In the genomic region with DNA sequence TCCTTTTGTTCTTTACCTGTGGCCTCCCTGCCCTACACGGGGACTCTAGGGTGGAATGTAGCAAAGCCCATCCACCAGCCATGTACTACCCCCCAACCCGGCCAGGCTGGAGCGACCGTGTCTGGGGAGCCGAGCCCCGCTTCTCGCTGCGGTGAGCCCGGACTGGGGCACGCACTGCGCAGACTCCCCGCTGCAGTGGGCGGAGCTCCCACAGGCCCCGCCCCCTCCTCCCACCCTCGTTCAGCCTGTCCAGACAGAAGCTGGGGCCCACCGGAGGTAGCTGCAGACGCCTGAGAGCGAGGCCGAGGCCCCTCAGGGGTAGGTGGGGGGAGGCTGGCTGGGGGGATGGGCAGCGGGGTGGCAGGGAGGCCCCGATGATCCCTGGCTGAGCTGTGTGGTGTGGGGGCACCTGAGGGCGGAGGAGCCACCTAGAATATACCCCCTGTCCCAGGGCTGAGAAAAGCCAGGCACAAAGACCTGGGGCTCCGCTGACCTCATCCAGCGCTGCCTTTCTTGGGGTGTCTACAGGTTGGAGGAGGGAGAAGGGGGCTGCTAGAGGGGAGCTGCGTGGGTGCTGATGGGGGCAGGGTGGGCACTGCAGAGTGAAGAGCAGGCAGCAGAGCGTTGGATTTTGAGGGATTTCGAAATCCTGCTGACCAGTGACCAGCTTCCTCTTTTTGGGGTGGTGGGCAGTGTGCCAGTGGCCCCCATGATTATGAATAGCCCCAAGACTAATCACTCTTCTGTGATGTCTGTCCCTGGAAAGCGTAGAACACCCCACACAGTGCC, we compare ENCODE assay signal across 9 cellular contexts. TPM values are rescaled to one million over a fixed set of nuclear protein-coding genes. Genes with fewer than 3 reads are reported as not detected.
DNase-seq lines count a peak whose midpoint lies in the region; ATAC-seq, FAIRE-seq and TF ChIP-seq lines count a peak whose summit lies in the region.
"Had no signal": no experiment of that assay in that cellular context is flagged by ENCODE, and none has a peak within 500 bp of the region (broad histone marks: within the 10 kb centered on the region; RNA-seq: fewer than 3 reads in every experiment).

No MANE protein-coding gene starts in this region.

- FAIRE-seq in GM12891 (lab: Jason Lieb, UNC): peak; percentile 90

- no peaks in the 10 kb centered on the region for H3K9me3 Mint-ChIP-seq in activated naive CD8-positive, alpha-beta T cell treated with anti-CD3 and anti-CD28 coated beads, Interleukin-2, amount 10 ng/mL, durations not matched to agents 7 days and 5 days

- H3K4me1 Mint-ChIP-seq in activated naive CD8-positive, alpha-beta T cell treated with anti-CD3 and anti-CD28 coated beads, Interleukin-2, amount 10 ng/mL, durations not matched to agents 7 days and 5 days: peaks cover 22% of the 10 kb centered on the region

- H3K27ac Mint-ChIP-seq in activated naive CD8-positive, alpha-beta T cell treated with anti-CD3 and anti-CD28 coated beads, Interleukin-2, amount 10 ng/mL, durations not matched to agents 7 days and 5 days: peak overlapping the region; percentile 38

- H3K4me1 ChIP-seq in heart left ventricle (peaks cover 0 to 44% (median 3%) of the 10 kb centered on the region in 12 donors), trophoblast cell (ENCODE audit: control insufficient read depth in 1 of 2, insufficient read depth in 2 of 2, low read length in 2 of 2) (peaks cover 18 to 30% of the 10 kb centered on the region in 2 experiments), urinary bladder (ENCODE audit: insufficient read depth) (no peaks in the 10 kb centered on the region)

- H2AFZ ChIP-seq in trophoblast cell (ENCODE audit: insufficient read depth, low read length, poor library complexity): peak overlapping the region; percentile 56

- peaks cover 13% of the 10 kb centered on the region for H3K79me2 ChIP-seq in trophoblast cell (ENCODE audit: control insufficient read depth, insufficient read depth, low read length, poor library complexity)

- H3K4me2 ChIP-seq in trophoblast cell (ENCODE audit: low read length): peak overlapping the region; percentile 97

- peak overlapping the region; percentile 96 for H3K14ac ChIP-seq in trophoblast cell (ENCODE audit: low read length)

- WGBS in heart left ventricle, 4 donors: 31 to 47% (median 40%) methylated on average over 23 to 28 of the region's 28 CpGs
- no CpG with 5 or more reads among the region's 28 CpGs for WGBS in trophoblast cell (ENCODE audit: extremely low coverage, insufficient coverage, insufficient read length)
- 11% methylated on average over 28 of the region's 28 CpGs for WGBS in urinary bladder

- H3K4me3 Mint-ChIP-seq in activated naive CD8-positive, alpha-beta T cell treated with anti-CD3 and anti-CD28 coated beads, Interleukin-2, amount 10 ng/mL, durations not matched to agents 7 days and 5 days: peak overlapping the region; percentile 49

- H3K79me1 ChIP-seq in trophoblast cell (ENCODE audit: low read length): peaks cover 23% of the 10 kb centered on the region

- peak overlapping the region; percentile 97 for H4K91ac ChIP-seq in trophoblast cell (ENCODE audit: low read depth, low read length)

- H3K27me3 Mint-ChIP-seq in activated naive CD8-positive, alpha-beta T cell treated with anti-CD3 and anti-CD28 coated beads, Interleukin-2, amount 10 ng/mL, durations not matched to agents 7 days and 5 days: no peaks in the 10 kb centered on the region

- TF ChIP-seq POLR2A in GM12891 (IDR thresholded peaks at IDR 0.05; ENCODE audit: low read depth, low read length): peak; percentile 44; the same call in 1 of the 2 replicates
- no peak for TF ChIP-seq POLR2A in heart left ventricle (IDR thresholded peaks at IDR 0.05)

- no peak for TF ChIP-seq CTCF in heart left ventricle (IDR thresholded peaks at IDR 0.05)

- intact Hi-C loops in heart left ventricle (cut with DNase I): no loop called here

- H2AK5ac ChIP-seq in trophoblast cell (ENCODE audit: low read length): peak overlapping the region; percentile 87

- peak overlapping the region; percentile 98 for H3K18ac ChIP-seq in trophoblast cell (ENCODE audit: low read length)

- peak overlapping the region; percentile 89 for H4K8ac ChIP-seq in trophoblast cell (ENCODE audit: low read depth, low read length)

- peaks cover 3% of the 10 kb centered on the region for H3K36me3 Mint-ChIP-seq in activated naive CD8-positive, alpha-beta T cell treated with anti-CD3 and anti-CD28 coated beads, Interleukin-2, amount 10 ng/mL, durations not matched to agents 7 days and 5 days

- H2BK5ac ChIP-seq in trophoblast cell (ENCODE audit: low read depth, low read length, poor library complexity): peak overlapping the region; percentile 96

- peak overlapping the region in 2 of 12 donors; percentile 16 to 58 for H3K27ac ChIP-seq in heart left ventricle
- peak overlapping the region; percentile 92 for H3K27ac ChIP-seq in trophoblast cell (ENCODE audit: low read depth, low read length)
- H3K27ac ChIP-seq in urinary bladder (ENCODE audit: low read depth): no peak overlapping the region

- no peak overlapping the region for H3K23ac ChIP-seq in trophoblast cell (ENCODE audit: low read length)

- H3K4me3 ChIP-seq in heart left ventricle: peak overlapping the region in 9 of 12 donors; percentile 33 to 57 (median 42)
- H3K4me3 ChIP-seq in trophoblast cell (ENCODE audit: low read depth, low read length): peak overlapping the region; percentile 80
- peak overlapping the region; percentile 39 for H3K4me3 ChIP-seq in urinary bladder (ENCODE audit: low read depth, low read length)

- no peaks in the 10 kb centered on the region for H3K27me3 ChIP-seq in heart left ventricle
- H3K27me3 ChIP-seq in trophoblast cell (ENCODE audit: insufficient read depth, low read length): no peaks in the 10 kb centered on the region

- H3K4ac ChIP-seq in trophoblast cell (ENCODE audit: low read depth, low read length): peak overlapping the region; percentile 95

- peak; percentile 77 for ATAC-seq in activated naive CD8-positive, alpha-beta T cell treated with anti-CD3 and anti-CD28 coated beads, Interleukin-2, amount 10 ng/mL, durations not matched to agents 7 days and 5 days (ENCODE audit: low read depth)
- ATAC-seq in heart left ventricle (peak; percentile 60 to 92 (median 90)), HG03521 (IDR thresholded peaks at IDR 0.05; ENCODE audit: unreplicated experiment) (no peak)

- peak overlapping the region; percentile 90 for H2BK12ac ChIP-seq in trophoblast cell (ENCODE audit: low read length)

- peak; percentile 98 for DNase-seq in GM12891 (ENCODE audit: insufficient read length, low spot score)
- DNase-seq in NOMO-1 treated with DMSO at 0.1 percent for 48 hours (lab: John Stamatoyannopoulos, UW; ENCODE audit: unreplicated experiment): peak; percentile 62
- peak; percentile 67 for DNase-seq in activated naive CD8-positive, alpha-beta T cell treated with anti-CD3 and anti-CD28 coated beads, Interleukin-2, amount 10 ng/mL, durations not matched to agents 7 days and 5 days
- peak; percentile 52 to 79 (median 68) for DNase-seq in heart left ventricle
- DNase-seq in trophoblast cell: peak in 1 of 2 donors; percentile 53
- no peak for DNase-seq in HuH-7 (ENCODE audit: low spot score)

- H3K9ac ChIP-seq in trophoblast cell (ENCODE audit: low read length): peak overlapping the region; percentile 90

- peak overlapping the region; percentile 97 for H2BK120ac ChIP-seq in trophoblast cell (ENCODE audit: insufficient read depth, low read length, poor library complexity)

- H3K9me3 ChIP-seq in heart left ventricle (no peaks in the 10 kb centered on the region), trophoblast cell (ENCODE audit: insufficient read depth, low read depth, low read length) (no peaks in the 10 kb centered on the region)

- POLR2A ChIA-PET in activated naive CD8-positive, alpha-beta T cell treated with anti-CD3 and anti-CD28 coated beads, Interleukin-2, amount 10 ng/mL, durations not matched to agents 7 days and 5 days (lab: Charles Lee): interaction anchor here (0.9 to 1.4 kb wide), 4 partner anchors 9 to 81 kb away, joined by 3 to 4 read pairs (median 3); a partner anchor contains a TSS

- peak overlapping the region; percentile 45 for H4K12ac ChIP-seq in trophoblast cell (ENCODE audit: low read depth, low read length)

- H3K36me3 ChIP-seq in heart left ventricle (peaks cover 0 to 45% (median 41%) of the 10 kb centered on the region in 9 donors), trophoblast cell (ENCODE audit: control insufficient read depth in 1 of 2, insufficient read depth in 2 of 2, low read length in 2 of 2) (peaks cover 30 to 32% of the 10 kb centered on the region in 2 experiments), urinary bladder (ENCODE audit: insufficient read depth) (peaks cover 2% of the 10 kb centered on the region)

RNA-seq across cellular contexts. Expression of a gene that starts 17.3 kb away (rescaled TPM):
- 106 TPM for polyA plus RNA-seq in GM12891 (2012; ENCODE audit: low read depth, missing spikeins)
- total RNA-seq in activated naive CD8-positive, alpha-beta T cell treated with anti-CD3 and anti-CD28 coated beads, Interleukin-2, amount 10 ng/mL, durations not matched to agents 7 days and 5 days: 100 to 1,000 TPM; 104 to 109 TPM
- total RNA-seq in heart left ventricle (100 to 1,000 TPM; 138 to 375 (median 183) TPM), urinary bladder (133 TPM)
- polyA plus RNA-seq in heart left ventricle (100 to 1,000 TPM; 109 to 146 TPM), urinary bladder (289 TPM)
- 773 and 872 TPM in 2 replicates for polyA plus RNA-seq in trophoblast cell (2013)

RNA-seq across cellular contexts. Expression of a gene that starts 17.6 kb away (rescaled TPM):
- 12.6 TPM for polyA plus RNA-seq in GM12891 (2012; ENCODE audit: low read depth, missing spikeins)
- total RNA-seq in activated naive CD8-positive, alpha-beta T cell treated with anti-CD3 and anti-CD28 coated beads, Interleukin-2, amount 10 ng/mL, durations not matched to agents 7 days and 5 days: 10 to 100 TPM; 21.4 to 21.8 TPM
- total RNA-seq in heart left ventricle (100 to 1,000 TPM in 8 of 9 donors, 10 to 100 TPM in 1; 99.1 to 230 (median 148) TPM), urinary bladder (4.9 TPM)
- polyA plus RNA-seq in heart left ventricle (100 to 1,000 TPM; 226 to 314 TPM), urinary bladder (16.3 TPM)
- 28.2 and 29.6 TPM in 2 replicates for polyA plus RNA-seq in trophoblast cell (2013)

RNA-seq across cellular contexts. Expression of a gene that starts 24.2 kb away (rescaled TPM):
- 0.04 TPM for polyA plus RNA-seq in GM12891 (2012; ENCODE audit: low read depth, missing spikeins)
- under 1 TPM in 1 of 2 experiments, not detected in 1; 0.11 TPM for total RNA-seq in activated naive CD8-positive, alpha-beta T cell treated with anti-CD3 and anti-CD28 coated beads, Interleukin-2, amount 10 ng/mL, durations not matched to agents 7 days and 5 days
- under 1 TPM in 3 of 9 donors, not detected in 6; 0.07 to 0.14 (median 0.12) TPM for total RNA-seq in heart left ventricle
- polyA plus RNA-seq in heart left ventricle: under 1 TPM; 0.08 to 0.12 TPM
- 0.08 and 0.12 TPM in 2 replicates for polyA plus RNA-seq in trophoblast cell (2013)
- total RNA-seq in urinary bladder: not detected
- 0.20 TPM for polyA plus RNA-seq in urinary bladder
- total RNA-seq: T-helper 2 cell treated with Interferon-gamma antibody and Interleukin-4, amounts not matched to agents 100 ng/mL and 5 ng/mL, for 36 hours had no signal

RNA-seq across cellular contexts. Expression of a gene that starts 47.4 kb away (rescaled TPM):
- polyA plus RNA-seq in GM12891 (2012; ENCODE audit: low read depth, missing spikeins): 0.87 TPM
- 1 to 10 TPM; 2.3 to 2.5 TPM for total RNA-seq in activated naive CD8-positive, alpha-beta T cell treated with anti-CD3 and anti-CD28 coated beads, Interleukin-2, amount 10 ng/mL, durations not matched to agents 7 days and 5 days
- 1 to 10 TPM; 2.5 to 4.6 (median 3.1) TPM for total RNA-seq in heart left ventricle
- 1 to 10 TPM; 2.9 to 4.3 TPM for polyA plus RNA-seq in heart left ventricle
- 1.9 and 2.0 TPM in 2 replicates for polyA plus RNA-seq in trophoblast cell (2013)
- 3.2 TPM for total RNA-seq in urinary bladder
- 6.7 TPM for polyA plus RNA-seq in urinary bladder

RNA-seq across cellular contexts. Expression of a gene that starts 60.0 kb away (rescaled TPM):
- 11.7 TPM for polyA plus RNA-seq in GM12891 (2012; ENCODE audit: low read depth, missing spikeins)
- 1 to 10 TPM; 7.3 to 7.9 TPM for total RNA-seq in activated naive CD8-positive, alpha-beta T cell treated with anti-CD3 and anti-CD28 coated beads, Interleukin-2, amount 10 ng/mL, durations not matched to agents 7 days and 5 days
- total RNA-seq in heart left ventricle (10 to 100 TPM in 6 of 9 donors, 1 to 10 TPM in 3; 7.6 to 28.0 (median 11.5) TPM), urinary bladder (6.8 TPM)
- polyA plus RNA-seq in heart left ventricle (10 to 100 TPM; 10.2 to 40.2 TPM), urinary bladder (24.5 TPM)
- 9.6 and 10.1 TPM in 2 replicates for polyA plus RNA-seq in trophoblast cell (2013)

Comparison
In these comparisons a context has a peak if more than half of its experiments do, and no peak if none do; other contexts are left out.
1. RNA of a gene that starts 17.6 kb away (total RNA-seq): 99.1 to 230 TPM in heart left ventricle; 21.4 to 21.8 TPM in activated naive CD8-positive, alpha-beta T cell treated with anti-CD3 and anti-CD28 coated beads, Interleukin-2, amount 10 ng/mL, durations not matched to agents 7 days and 5 days and 4.9 TPM in urinary bladder (single experiment); every median in the first group is over 4 times any median in the second.
2. Peak in every context shown above with its lines, with median percentiles within 50 percentile points of each other: H3K4me3 ChIP-seq.